Comparison of ENCODE assay signal across 1 cellular context in genomic region chr14:100286484-100287191, GRCh38.
TF ChIP-seq lines count a peak whose summit lies in the region.

No MANE protein-coding gene starts in this region.

TF ChIP-seq in GM23338, 12 proteins besides CTCF, POLR2A, EP300 and RAD21:
- TF ChIP-seq JUNB (IDR thresholded peaks at IDR 0.05; ENCODE audit: unreplicated experiment) (no peak), EZH2phosphoT487 (IDR thresholded peaks at IDR 0.05; ENCODE audit: unreplicated experiment) (no peak), POLR2AphosphoS5 (IDR thresholded peaks at IDR 0.05; ENCODE audit: low read depth) (no peak), EZH2 (IDR thresholded peaks at IDR 0.05; ENCODE audit: low read depth, unreplicated experiment) (no peak), STAT1 (IDR thresholded peaks at IDR 0.05; ENCODE audit: unreplicated experiment) (no peak), ZNF331 (CRISPR knock-in tag; IDR thresholded peaks at IDR 0.05; ENCODE audit: low read depth) (no peak), ZNF114 (CRISPR knock-in tag; IDR thresholded peaks at IDR 0.05) (no peak)
- TF ChIP-seq, protein P1, sequence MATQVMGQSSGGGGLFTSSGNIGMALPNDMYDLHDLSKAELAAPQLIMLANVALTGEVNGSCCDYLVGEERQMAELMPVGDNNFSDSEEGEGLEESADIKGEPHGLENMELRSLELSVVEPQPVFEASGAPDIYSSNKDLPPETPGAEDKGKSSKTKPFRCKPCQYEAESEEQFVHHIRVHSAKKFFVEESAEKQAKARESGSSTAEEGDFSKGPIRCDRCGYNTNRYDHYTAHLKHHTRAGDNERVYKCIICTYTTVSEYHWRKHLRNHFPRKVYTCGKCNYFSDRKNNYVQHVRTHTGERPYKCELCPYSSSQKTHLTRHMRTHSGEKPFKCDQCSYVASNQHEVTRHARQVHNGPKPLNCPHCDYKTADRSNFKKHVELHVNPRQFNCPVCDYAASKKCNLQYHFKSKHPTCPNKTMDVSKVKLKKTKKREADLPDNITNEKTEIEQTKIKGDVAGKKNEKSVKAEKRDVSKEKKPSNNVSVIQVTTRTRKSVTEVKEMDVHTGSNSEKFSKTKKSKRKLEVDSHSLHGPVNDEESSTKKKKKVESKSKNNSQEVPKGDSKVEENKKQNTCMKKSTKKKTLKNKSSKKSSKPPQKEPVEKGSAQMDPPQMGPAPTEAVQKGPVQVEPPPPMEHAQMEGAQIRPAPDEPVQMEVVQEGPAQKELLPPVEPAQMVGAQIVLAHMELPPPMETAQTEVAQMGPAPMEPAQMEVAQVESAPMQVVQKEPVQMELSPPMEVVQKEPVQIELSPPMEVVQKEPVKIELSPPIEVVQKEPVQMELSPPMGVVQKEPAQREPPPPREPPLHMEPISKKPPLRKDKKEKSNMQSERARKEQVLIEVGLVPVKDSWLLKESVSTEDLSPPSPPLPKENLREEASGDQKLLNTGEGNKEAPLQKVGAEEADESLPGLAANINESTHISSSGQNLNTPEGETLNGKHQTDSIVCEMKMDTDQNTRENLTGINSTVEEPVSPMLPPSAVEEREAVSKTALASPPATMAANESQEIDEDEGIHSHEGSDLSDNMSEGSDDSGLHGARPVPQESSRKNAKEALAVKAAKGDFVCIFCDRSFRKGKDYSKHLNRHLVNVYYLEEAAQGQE (IDR thresholded peaks at IDR 0.05; ENCODE audit: unreplicated experiment): no peak
- TF ChIP-seq, protein P2, sequence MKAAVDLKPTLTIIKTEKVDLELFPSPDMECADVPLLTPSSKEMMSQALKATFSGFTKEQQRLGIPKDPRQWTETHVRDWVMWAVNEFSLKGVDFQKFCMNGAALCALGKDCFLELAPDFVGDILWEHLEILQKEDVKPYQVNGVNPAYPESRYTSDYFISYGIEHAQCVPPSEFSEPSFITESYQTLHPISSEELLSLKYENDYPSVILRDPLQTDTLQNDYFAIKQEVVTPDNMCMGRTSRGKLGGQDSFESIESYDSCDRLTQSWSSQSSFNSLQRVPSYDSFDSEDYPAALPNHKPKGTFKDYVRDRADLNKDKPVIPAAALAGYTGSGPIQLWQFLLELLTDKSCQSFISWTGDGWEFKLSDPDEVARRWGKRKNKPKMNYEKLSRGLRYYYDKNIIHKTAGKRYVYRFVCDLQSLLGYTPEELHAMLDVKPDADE (IDR thresholded peaks at IDR 0.05): no peak
